Comparison of ENCODE assay signal across 24 cellular contexts in genomic region chr13:74929436-74929835, GRCh38.
"Had no signal": no experiment of that assay in that cellular context is flagged by ENCODE, and none has a peak within 500 bp of the region (broad histone marks: within the 10 kb centered on the region; RNA-seq: fewer than 3 reads in every experiment).

No MANE protein-coding gene starts in this region.

- H3K36me3 ChIP-seq: esophagus muscularis mucosa, gastrocnemius medialis, left ventricle myocardium inferior, ovary, prostate gland, uterus had no signal

- H3K9me3 ChIP-seq: gastrocnemius medialis, ovary, prostate gland, transverse colon, uterus had no signal

- DNase-seq: activated B cell treated with CpG ODN at 0.5 μM for 24 hours; activated CD4-positive, alpha-beta T cell treated with anti-CD3 and anti-CD28 coated beads for 36 hours; activated CD4-positive, alpha-beta T cell treated with anti-CD3 and anti-CD28 coated beads, Interleukin-2, amount 50 U/mL, for 4 hours; activated CD8-positive, alpha-beta memory T cell treated with anti-CD3 and anti-CD28 coated beads for 24 hours; activated CD8-positive, alpha-beta memory T cell treated with anti-CD3 and anti-CD28 coated beads, Interleukin-2, amount 50 U/mL, for 4 hours; activated naive CD4-positive, alpha-beta T cell; activated T-cell treated with anti-CD3 and anti-CD28 coated beads, Interleukin-2, amount 50 U/mL, for 24 hours; cerebellar nuclear complex; gastrocnemius medialis; hippocampal formation; kidney glomerular epithelial cell; left ventricle myocardium inferior; mammary epithelial cell; ovary; stimulated activated CD4-positive, alpha-beta T cell treated with anti-CD3 and anti-CD28 coated beads, Interleukin-2, amount 100 ng/mL, for 48 hours; stimulated activated CD8-positive, alpha-beta memory T cell treated with anti-CD3 and anti-CD28 coated beads, Interleukin-4, amount 100 ng/mL, for 48 hours; stimulated activated naive B cell treated with anti-CD40 and anti-IgM and Interleukin-4, amounts not matched to agents 10 μg/mL and 1 μg/mL and 100 μg/mL, for 72 hours; transverse colon; uterus had no signal

- H3K4me1 ChIP-seq: gastrocnemius medialis, left ventricle myocardium inferior, prostate gland, transverse colon, uterus had no signal

- ATAC-seq: activated CD4-positive, alpha-beta T cell treated with anti-CD3 and anti-CD28 coated beads for 36 hours; activated T-helper 17 cell treated with anti-CD3 and anti-CD28 coated beads, Interleukin-2, amount 50 U/mL, for 72 hours; gastrocnemius medialis; natural killer cell treated with Interleukin-12 subunit alpha and Interleukin-12 subunit beta and Interleukin-15 and Interleukin-18, amount 100 ng/mL, for 72 hours; stimulated activated naive B cell treated with anti-CD40 and anti-IgM and Interleukin-4, amounts not matched to agents 10 μg/mL and 1 μg/mL and 100 μg/mL, for 72 hours had no signal

- H3K27me3 ChIP-seq: esophagus muscularis mucosa, gastrocnemius medialis, ovary, transverse colon, uterus had no signal

- H3K27ac ChIP-seq: coronary artery, esophagus muscularis mucosa, gastrocnemius medialis, left ventricle myocardium inferior, ovary, prostate gland, transverse colon, uterus had no signal

- H3K4me3 ChIP-seq: coronary artery, esophagus muscularis mucosa, gastrocnemius medialis, left ventricle myocardium inferior, ovary, prostate gland, transverse colon, uterus had no signal
